Comparison of ENCODE assay signal across 8 cellular contexts in genomic region chr11:123407124-123407995, GRCh38. TPM values are rescaled to one million over a fixed set of nuclear protein-coding genes. Genes with fewer than 3 reads are reported as not detected.
DNase-seq lines count a peak whose midpoint lies in the region; ATAC-seq and TF ChIP-seq lines count a peak whose summit lies in the region.

No MANE protein-coding gene starts in this region.

- peak; percentile 73 to 81 for TF ChIP-seq RAD21 in liver (IDR thresholded peaks at IDR 0.05)

- ATAC-seq in central memory CD8-positive, alpha-beta T cell (replicated peaks; ENCODE audit: extremely low read depth, poor library complexity, severe bottlenecking), result no peak

- no peaks in the 10 kb centered on the region for H3K36me3 Mint-ChIP-seq in central memory CD8-positive, alpha-beta T cell (ENCODE audit: insufficient read depth)

- no peak overlapping the region for H3K9ac ChIP-seq in liver (ENCODE audit: low read depth in 1 of 2, low read length in 2 of 2)

- no peaks in the 10 kb centered on the region for H3K9me3 ChIP-seq in liver (ENCODE audit: control insufficient read depth in 4 of 4, low read length in 3 of 4)

- H3K4me1 Mint-ChIP-seq in central memory CD8-positive, alpha-beta T cell, result no peaks in the 10 kb centered on the region

- H3K4me3 Mint-ChIP-seq in central memory CD8-positive, alpha-beta T cell, result no peak overlapping the region

- TF ChIP-seq CTCF in WI38 (IDR thresholded peaks at IDR 0.05; ENCODE audit: low read depth, low read length), result peak; percentile 70
- peak; percentile 62 for TF ChIP-seq CTCF in liver (IDR thresholded peaks at IDR 0.05; ENCODE audit: low read depth, low read length, missing input control)

- H3K9me3 Mint-ChIP-seq in central memory CD8-positive, alpha-beta T cell, result no peaks in the 10 kb centered on the region

- H3K27ac ChIP-seq in liver (ENCODE audit: low read depth in 1 of 2, low read length in 2 of 2), result no peak overlapping the region

- H3K27me3 ChIP-seq in H7 (ENCODE audit: control insufficient read depth, insufficient read depth, low read length), result peaks cover 13% of the 10 kb centered on the region; the same call in 1 of the 2 replicates
- H3K27me3 ChIP-seq in liver (ENCODE audit: control insufficient read depth in 4 of 4, insufficient read depth in 4 of 4, low read length in 3 of 4), result peaks cover 0 to 2% (median 0%) of the 10 kb centered on the region in 4 donors

- DNase-seq in D341Med (ENCODE audit: low spot score), result peak; percentile 47
- DNase-seq in H7, result peak; percentile 69
- DNase-seq in NCI-H2029 (lab: John Stamatoyannopoulos, UW), result peak; percentile 81
- peak; percentile 37 to 46 for DNase-seq in central memory CD8-positive, alpha-beta T cell (ENCODE audit: low spot score in 2 of 2)
- DNase-seq in stimulated activated CD8-positive, alpha-beta memory T cell treated with anti-CD3 and anti-CD28 coated beads, Interleukin-15, amount 100 ng/mL, for 4 hours (ENCODE audit: low read depth in 2 of 2), result peak; percentile 11 to 20
- no peak for DNase-seq in NK-92 (lab: John Stamatoyannopoulos, UW; ENCODE audit: unreplicated experiment)

- no peak overlapping the region for H3K27ac Mint-ChIP-seq in central memory CD8-positive, alpha-beta T cell (ENCODE audit: low read depth)

- 16% methylated on average over 7 of the region's 7 CpGs for WGBS in liver

- no peaks in the 10 kb centered on the region for H3K27me3 Mint-ChIP-seq in central memory CD8-positive, alpha-beta T cell

- H3K4me3 ChIP-seq in H7 (ENCODE audit: insufficient read depth, low read depth, low read length) (no peak overlapping the region), WI38 (ENCODE audit: low read depth, low read length) (no peak overlapping the region), liver (ENCODE audit: low read depth in 1 of 3, low read length in 3 of 3) (no peak overlapping the region)

- no peaks in the 10 kb centered on the region for H3K4me1 ChIP-seq in liver (ENCODE audit: control insufficient read depth in 4 of 4, insufficient read depth in 4 of 4, low read length in 3 of 4)

- H3K36me3 ChIP-seq in H7 (replicated peaks; ENCODE audit: control insufficient read depth, insufficient read depth, low read length) (no peaks in the 10 kb centered on the region), liver (ENCODE audit: control insufficient read depth in 4 of 4, insufficient read depth in 3 of 4, low read depth in 1 of 4, low read length in 3 of 4) (no peaks in the 10 kb centered on the region)

TF ChIP-seq in liver, 16 proteins besides CTCF, POLR2A, EP300 and RAD21:
- TF ChIP-seq HNF4G (IDR thresholded peaks at IDR 0.05), result no peak
- TF ChIP-seq ATF3 (IDR thresholded peaks at IDR 0.05), result no peak
- no peak for TF ChIP-seq RXRA (IDR thresholded peaks at IDR 0.05)
- TF ChIP-seq ZBTB33 (IDR thresholded peaks at IDR 0.05), result no peak
- TF ChIP-seq FOXA1 (IDR thresholded peaks at IDR 0.05), result no peak
- no peak for TF ChIP-seq NR2F2 (IDR thresholded peaks at IDR 0.05)
- TF ChIP-seq FOXA2 (IDR thresholded peaks at IDR 0.05), result no peak
- no peak for TF ChIP-seq YY1 (IDR thresholded peaks at IDR 0.05)
- TF ChIP-seq EGR1 (IDR thresholded peaks at IDR 0.05; ENCODE audit: low read depth in 2 of 2), result no peak
- no peak for TF ChIP-seq SP1 (IDR thresholded peaks at IDR 0.05)
- no peak for TF ChIP-seq HNF4A (conservative IDR thresholded peaks at IDR 0.05)
- no peak for TF ChIP-seq MAX (IDR thresholded peaks at IDR 0.05)
- TF ChIP-seq JUND (IDR thresholded peaks at IDR 0.05), result no peak
- no peak for TF ChIP-seq GABPA (IDR thresholded peaks at IDR 0.05 in 1 of 2, conservative IDR thresholded peaks at IDR 0.05 in 1 of 2)
- TF ChIP-seq TAF1 (conservative IDR thresholded peaks at IDR 0.05), result no peak
- TF ChIP-seq REST (IDR thresholded peaks at IDR 0.05), result no peak

RNA-seq across cellular contexts. Expression of gene GRAMD1B, which starts 22.7 kb away (rescaled TPM):
- total RNA-seq in H7 (2014; rRNA removed; shearing (Covaris generic)), result 15.9 and 17.1 TPM in 2 replicates
- total RNA-seq in liver, result 1 to 10 TPM; 2.1 to 2.6 TPM
- under 1 TPM; 0.29 to 0.51 TPM for polyA plus RNA-seq in liver
